In the genomic region with DNA sequence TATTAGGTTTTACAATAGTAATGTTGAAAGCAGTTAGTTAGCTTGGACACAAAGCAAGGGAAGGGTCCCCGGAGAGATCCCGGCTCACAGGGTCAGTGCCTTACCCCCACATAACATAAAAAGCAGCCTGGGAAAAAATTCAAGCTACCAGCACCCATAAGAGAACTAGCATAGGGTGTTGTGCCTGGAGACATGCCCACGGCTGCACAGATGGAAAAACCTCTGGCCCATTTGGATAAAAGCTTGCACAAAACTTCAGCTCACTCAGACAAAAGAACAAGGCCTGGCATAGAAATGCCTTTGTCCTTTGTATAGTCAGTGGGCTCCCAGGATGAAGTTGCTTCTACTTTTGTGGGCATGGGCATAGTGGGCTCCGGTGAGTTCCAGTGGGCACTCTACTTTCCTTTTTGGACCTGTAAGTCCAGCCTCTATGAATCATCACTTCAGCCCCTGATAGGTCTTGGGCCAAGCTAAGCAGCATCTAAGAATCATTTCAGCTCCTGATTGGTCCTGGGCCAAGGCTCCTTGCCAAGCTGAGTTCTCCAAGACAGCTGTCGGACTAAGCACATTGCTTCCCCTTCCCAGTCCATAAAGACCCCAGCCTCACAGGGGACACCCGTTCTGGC, we compare ENCODE assay signal across 1 cellular context.
TF ChIP-seq lines count a peak whose summit lies in the region.

No MANE protein-coding gene starts in this region.

TF ChIP-seq in IMR-90, 13 proteins besides CTCF, POLR2A, EP300 and RAD21:
- TF ChIP-seq CHD1 (IDR thresholded peaks at IDR 0.05; ENCODE audit: low read depth, low read length) (no peak), MAFK (IDR thresholded peaks at IDR 0.05; ENCODE audit: low read depth, low read length) (no peak), RFX5 (IDR thresholded peaks at IDR 0.05; ENCODE audit: low read depth, low read length) (no peak), RCOR1 (IDR thresholded peaks at IDR 0.05; ENCODE audit: insufficient replicate concordance, low read length) (no peak), CEBPB (IDR thresholded peaks at IDR 0.05; ENCODE audit: low read depth, low read length) (no peak), SMC3 (IDR thresholded peaks at IDR 0.05; ENCODE audit: low read depth, low read length) (no peak), MXI1 (IDR thresholded peaks at IDR 0.05; ENCODE audit: borderline replicate concordance, low read depth, low read length) (no peak), MAZ (IDR thresholded peaks at IDR 0.05; ENCODE audit: borderline replicate concordance, low read depth, low read length) (no peak), NFE2L2 (IDR thresholded peaks at IDR 0.05; ENCODE audit: low read depth, low read length) (no peak), BHLHE40 (IDR thresholded peaks at IDR 0.05; ENCODE audit: low read depth, low read length) (no peak), FOS (IDR thresholded peaks at IDR 0.05; ENCODE audit: low read depth, low read length) (no peak)
- TF ChIP-seq, protein P1, sequence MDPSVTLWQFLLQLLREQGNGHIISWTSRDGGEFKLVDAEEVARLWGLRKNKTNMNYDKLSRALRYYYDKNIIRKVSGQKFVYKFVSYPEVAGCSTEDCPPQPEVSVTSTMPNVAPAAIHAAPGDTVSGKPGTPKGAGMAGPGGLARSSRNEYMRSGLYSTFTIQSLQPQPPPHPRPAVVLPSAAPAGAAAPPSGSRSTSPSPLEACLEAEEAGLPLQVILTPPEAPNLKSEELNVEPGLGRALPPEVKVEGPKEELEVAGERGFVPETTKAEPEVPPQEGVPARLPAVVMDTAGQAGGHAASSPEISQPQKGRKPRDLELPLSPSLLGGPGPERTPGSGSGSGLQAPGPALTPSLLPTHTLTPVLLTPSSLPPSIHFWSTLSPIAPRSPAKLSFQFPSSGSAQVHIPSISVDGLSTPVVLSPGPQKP (IDR thresholded peaks at IDR 0.05; ENCODE audit: borderline replicate concordance, low read depth, low read length) = no peak
- TF ChIP-seq, protein P2, sequence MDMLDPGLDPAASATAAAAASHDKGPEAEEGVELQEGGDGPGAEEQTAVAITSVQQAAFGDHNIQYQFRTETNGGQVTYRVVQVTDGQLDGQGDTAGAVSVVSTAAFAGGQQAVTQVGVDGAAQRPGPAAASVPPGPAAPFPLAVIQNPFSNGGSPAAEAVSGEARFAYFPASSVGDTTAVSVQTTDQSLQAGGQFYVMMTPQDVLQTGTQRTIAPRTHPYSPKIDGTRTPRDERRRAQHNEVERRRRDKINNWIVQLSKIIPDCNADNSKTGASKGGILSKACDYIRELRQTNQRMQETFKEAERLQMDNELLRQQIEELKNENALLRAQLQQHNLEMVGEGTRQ (IDR thresholded peaks at IDR 0.05; ENCODE audit: low read depth, low read length) = no peak
